8 cellular contexts compared by ENCODE assay signal in the genomic region with DNA sequence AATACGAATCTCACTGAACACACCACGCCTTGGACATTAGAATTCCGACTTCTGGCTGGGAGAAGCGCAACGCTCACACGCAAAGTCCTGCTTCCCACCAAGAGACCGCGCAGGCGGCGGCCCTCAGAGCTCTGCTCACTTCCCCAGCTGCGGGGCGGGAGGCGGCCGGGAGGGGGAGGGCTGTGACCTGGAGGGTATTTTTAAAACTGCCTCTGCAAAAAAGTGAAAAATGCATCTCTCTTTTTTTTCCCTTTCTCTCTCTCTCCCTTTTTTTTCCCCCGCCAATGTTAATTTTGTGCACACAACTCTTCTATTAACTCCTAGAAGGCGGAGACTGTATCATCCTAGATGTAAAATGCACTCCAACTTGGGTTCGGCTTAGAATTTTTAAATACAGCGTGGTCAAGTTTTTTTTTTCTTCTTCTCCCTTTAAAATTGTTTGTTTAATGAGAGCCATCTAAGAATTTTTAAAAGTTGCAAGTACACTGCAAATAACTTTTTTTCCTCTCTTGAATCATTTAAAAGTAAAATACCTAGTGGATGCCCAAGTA.
DNase-seq lines count a peak whose midpoint lies in the region; ATAC-seq and TF ChIP-seq lines count a peak whose summit lies in the region.

No MANE protein-coding gene starts in this region.

- CTCF ChIA-PET in WTC11 (lab: Charles Lee): interaction anchor here (0.7 to 1.5 kb wide), 14 partner anchors 8 to 641 kb away, joined by 3 to 6 read pairs (median 4); no protein-coding TSS in a partner anchor

- H4K20me1 ChIP-seq in BLaER1: no peaks in the 10 kb centered on the region

- H3K36me3 ChIP-seq in BLaER1: no peaks in the 10 kb centered on the region

- peak overlapping the region; percentile 89 for H3K4me2 ChIP-seq in BLaER1

- peaks cover 4% of the 10 kb centered on the region for H3K36me3 Mint-ChIP-seq in WTC11

- H3K27me3 ChIP-seq in BLaER1 (no peaks in the 10 kb centered on the region), foreskin keratinocyte (no peaks in the 10 kb centered on the region)

- DNase-seq in GM19240 (ENCODE audit: insufficient read length, low spot score): peak; percentile 39
- peak; percentile 76 for DNase-seq in WTC11 (ENCODE audit: low spot score)
- no peak for DNase-seq in foreskin keratinocyte
- peak; percentile 93 for DNase-seq in posterior vena cava (ENCODE audit: low spot score)
- DNase-seq in HK-2 (ENCODE audit: unreplicated experiment): no peak
- no peak for DNase-seq in NCI-H187 treated with DMSO at 0.1 percent for 48 hours (lab: John Stamatoyannopoulos, UW)

- H3K4me3 ChIP-seq in BLaER1: peak overlapping the region; percentile 73

- H3K9me3 ChIP-seq in BLaER1: peaks cover 10% of the 10 kb centered on the region

- peaks cover 24% of the 10 kb centered on the region for H3K4me1 Mint-ChIP-seq in WTC11

- TF ChIP-seq CTCF in WTC11 (IDR thresholded peaks at IDR 0.05) (no peak), foreskin keratinocyte (conservative IDR thresholded peaks at IDR 0.05) (no peak)

- peak overlapping the region; percentile 79 for H3K4me3 Mint-ChIP-seq in WTC11

- POLR2A ChIA-PET in WTC11 (lab: Charles Lee): interaction anchor here (1.0 kb wide), 1 partner anchor 70 kb away, joined by 5 read pairs; no protein-coding TSS in a partner anchor

- peaks cover 23% of the 10 kb centered on the region for H3K9me3 Mint-ChIP-seq in WTC11

- H3K9ac ChIP-seq in BLaER1: peak overlapping the region; percentile 84

- intact Hi-C loops in posterior vena cava (cut with DNase I): loop anchor here in 1 of 2 donors (5.0 to 10.0 kb wide), 4 partner anchors 62 to 258 kb away; partner anchors contain the start of genes STX11 and UTRN

- ATAC-seq in HG03139 (IDR thresholded peaks at IDR 0.05; ENCODE audit: unreplicated experiment) (peak; percentile 28), WTC11 (peak; percentile 48), foreskin keratinocyte (peak; percentile 48)

- peaks cover 27% of the 10 kb centered on the region for H3K4me1 ChIP-seq in BLaER1
- no peaks in the 10 kb centered on the region for H3K4me1 ChIP-seq in foreskin keratinocyte

- H3K27ac Mint-ChIP-seq in WTC11: no peak overlapping the region

- H3K27ac ChIP-seq in BLaER1 (peak overlapping the region; percentile 84), foreskin keratinocyte (peak overlapping the region; percentile 78)

- H3K27me3 Mint-ChIP-seq in WTC11 (ENCODE audit: low read depth): peaks cover 10% of the 10 kb centered on the region

TF ChIP-seq in WTC11, 78 proteins besides CTCF, POLR2A, EP300 and RAD21:
- no peak for TF ChIP-seq SMAD3 (CRISPR knock-in tag; IDR thresholded peaks at IDR 0.05; ENCODE audit: borderline replicate concordance)
- no peak for TF ChIP-seq TP53 (CRISPR knock-in tag; IDR thresholded peaks at IDR 0.05)
- TF ChIP-seq CREM (CRISPR knock-in tag; IDR thresholded peaks at IDR 0.05): no peak
- TF ChIP-seq, protein P1, sequence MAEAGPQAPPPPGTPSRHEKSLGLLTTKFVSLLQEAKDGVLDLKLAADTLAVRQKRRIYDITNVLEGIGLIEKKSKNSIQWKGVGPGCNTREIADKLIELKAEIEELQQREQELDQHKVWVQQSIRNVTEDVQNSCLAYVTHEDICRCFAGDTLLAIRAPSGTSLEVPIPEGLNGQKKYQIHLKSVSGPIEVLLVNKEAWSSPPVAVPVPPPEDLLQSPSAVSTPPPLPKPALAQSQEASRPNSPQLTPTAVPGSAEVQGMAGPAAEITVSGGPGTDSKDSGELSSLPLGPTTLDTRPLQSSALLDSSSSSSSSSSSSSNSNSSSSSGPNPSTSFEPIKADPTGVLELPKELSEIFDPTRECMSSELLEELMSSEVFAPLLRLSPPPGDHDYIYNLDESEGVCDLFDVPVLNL (CRISPR knock-in tag; IDR thresholded peaks at IDR 0.05; ENCODE audit: borderline replicate concordance, low read depth): no peak
- TF ChIP-seq NFATC4 (CRISPR knock-in tag; IDR thresholded peaks at IDR 0.05): no peak
- no peak for TF ChIP-seq IRF1 (CRISPR knock-in tag; IDR thresholded peaks at IDR 0.05)
- TF ChIP-seq ZNF219 (CRISPR knock-in tag; IDR thresholded peaks at IDR 0.05; ENCODE audit: borderline replicate concordance): no peak
- no peak for TF ChIP-seq SP1 (CRISPR knock-in tag; conservative IDR thresholded peaks at IDR 0.05)
- TF ChIP-seq, protein P2, sequence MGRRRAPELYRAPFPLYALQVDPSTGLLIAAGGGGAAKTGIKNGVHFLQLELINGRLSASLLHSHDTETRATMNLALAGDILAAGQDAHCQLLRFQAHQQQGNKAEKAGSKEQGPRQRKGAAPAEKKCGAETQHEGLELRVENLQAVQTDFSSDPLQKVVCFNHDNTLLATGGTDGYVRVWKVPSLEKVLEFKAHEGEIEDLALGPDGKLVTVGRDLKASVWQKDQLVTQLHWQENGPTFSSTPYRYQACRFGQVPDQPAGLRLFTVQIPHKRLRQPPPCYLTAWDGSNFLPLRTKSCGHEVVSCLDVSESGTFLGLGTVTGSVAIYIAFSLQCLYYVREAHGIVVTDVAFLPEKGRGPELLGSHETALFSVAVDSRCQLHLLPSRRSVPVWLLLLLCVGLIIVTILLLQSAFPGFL (CRISPR knock-in tag; IDR thresholded peaks at IDR 0.05; ENCODE audit: borderline replicate concordance): no peak
- no peak for TF ChIP-seq TEAD4 (CRISPR knock-in tag; IDR thresholded peaks at IDR 0.05)
- no peak for TF ChIP-seq NFYB (CRISPR knock-in tag; conservative IDR thresholded peaks at IDR 0.05; ENCODE audit: low read depth)
- TF ChIP-seq CREB1 (CRISPR knock-in tag; IDR thresholded peaks at IDR 0.05): no peak
- no peak for TF ChIP-seq FOXP1 (CRISPR knock-in tag; IDR thresholded peaks at IDR 0.05; ENCODE audit: borderline replicate concordance)
- TF ChIP-seq, protein P3, sequence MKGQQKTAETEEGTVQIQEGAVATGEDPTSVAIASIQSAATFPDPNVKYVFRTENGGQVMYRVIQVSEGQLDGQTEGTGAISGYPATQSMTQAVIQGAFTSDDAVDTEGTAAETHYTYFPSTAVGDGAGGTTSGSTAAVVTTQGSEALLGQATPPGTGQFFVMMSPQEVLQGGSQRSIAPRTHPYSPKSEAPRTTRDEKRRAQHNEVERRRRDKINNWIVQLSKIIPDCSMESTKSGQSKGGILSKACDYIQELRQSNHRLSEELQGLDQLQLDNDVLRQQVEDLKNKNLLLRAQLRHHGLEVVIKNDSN (CRISPR knock-in tag; IDR thresholded peaks at IDR 0.05): no peak
- TF ChIP-seq, protein P4, sequence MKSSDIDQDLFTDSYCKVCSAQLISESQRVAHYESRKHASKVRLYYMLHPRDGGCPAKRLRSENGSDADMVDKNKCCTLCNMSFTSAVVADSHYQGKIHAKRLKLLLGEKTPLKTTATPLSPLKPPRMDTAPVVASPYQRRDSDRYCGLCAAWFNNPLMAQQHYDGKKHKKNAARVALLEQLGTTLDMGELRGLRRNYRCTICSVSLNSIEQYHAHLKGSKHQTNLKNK (CRISPR knock-in tag; IDR thresholded peaks at IDR 0.05): no peak
- TF ChIP-seq GTF2I (CRISPR knock-in tag; conservative IDR thresholded peaks at IDR 0.05): no peak
- no peak for TF ChIP-seq ZBTB21 (CRISPR knock-in tag; IDR thresholded peaks at IDR 0.05; ENCODE audit: borderline replicate concordance)
TF ChIP-seq in WTC11: peak in this region for 0.

Comparison
In these comparisons a context has a peak if more than half of its experiments do, and no peak if none do; other contexts are left out.
1. DNase-seq: peak in GM19240 (single experiment), WTC11 (single experiment) and posterior vena cava (single experiment); none in foreskin keratinocyte (0 of 2), HK-2 (single experiment) and NCI-H187 treated with DMSO at 0.1 percent for 48 hours (single experiment).
2. Peak in every context shown above with its lines, with median percentiles within 50 percentile points of each other: ATAC-seq.